Comparison of ENCODE assay signal across 28 cellular contexts in the genomic region with DNA sequence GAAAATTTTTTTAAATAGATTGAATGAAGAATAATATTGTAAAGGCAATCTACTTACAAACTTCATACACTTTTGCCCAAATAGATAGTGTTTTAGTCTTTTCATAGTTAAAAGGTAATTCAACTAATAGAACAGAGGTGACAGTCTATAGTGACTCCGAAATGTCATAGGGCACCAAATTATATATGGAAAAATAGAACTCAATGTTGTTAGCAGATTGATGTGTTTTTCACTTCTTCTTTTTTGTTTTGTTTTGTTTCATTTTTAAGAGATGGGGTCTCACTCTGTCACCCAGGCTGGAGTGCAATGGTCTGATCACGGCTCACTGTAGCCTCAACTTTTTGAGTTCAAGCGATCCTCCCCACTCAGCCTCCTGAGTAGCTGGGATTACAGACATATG. TPM values are rescaled to one million over a fixed set of nuclear protein-coding genes. Genes with fewer than 3 reads are reported as not detected.
A peak's percentile ranks its signal among the peaks of the same experiment; 100 is the strongest.
DNase-seq lines count a peak whose midpoint lies in the region; ATAC-seq, FAIRE-seq and TF ChIP-seq lines count a peak whose summit lies in the region.
"Had no signal": no experiment of that assay in that cellular context is flagged by ENCODE, and none has a peak within 500 bp of the region (broad histone marks: within the 10 kb centered on the region; RNA-seq: fewer than 3 reads in every experiment).

No MANE protein-coding gene starts in this region.

- CTCF ChIA-PET in HepG2 (lab: Yijun Ruan, JAX; ENCODE audit: low intra/inter-chr PET ratio, low total read pairs) = no interaction called here

- TF ChIP-seq POLR2A in HepG2 (IDR thresholded peaks at IDR 0.05; ENCODE audit: insufficient read depth in 1 of 2, low read depth in 2 of 2, low read length in 2 of 2) = no peak
- no peak for TF ChIP-seq POLR2A in right lobe of liver (IDR thresholded peaks at IDR 0.05)
- no peak for TF ChIP-seq POLR2A in esophagus muscularis mucosa (IDR thresholded peaks at IDR 0.05; ENCODE audit: low read depth)
- no peak for TF ChIP-seq POLR2A in prostate gland (IDR thresholded peaks at IDR 0.05)

- FAIRE-seq in HepG2 (lab: Jason Lieb, UNC) = no peak
- FAIRE-seq: A549, frontal cortex had no signal

- no peak overlapping the region for H3K9ac ChIP-seq in HepG2 (ENCODE audit: insufficient read depth, low read depth, low read length)

- BruUV-seq in HepG2 (replicated peaks; lab: Mats Ljungman, UMichigan) = no TSS peak

- H3K4me1 ChIP-seq in HepG2 (ENCODE audit: insufficient read depth, low read length) (peaks cover 6% of the 10 kb centered on the region; the same call in 1 of the 2 replicates), right lobe of liver (no peaks in the 10 kb centered on the region), esophagus muscularis mucosa (no peaks in the 10 kb centered on the region), prostate gland (replicated peaks) (no peaks in the 10 kb centered on the region)
- H3K4me1 ChIP-seq: uterus had no signal

- no peaks in the 10 kb centered on the region for H4K20me1 ChIP-seq in HepG2 (ENCODE audit: insufficient read depth, low read length)

- intact Hi-C loops in HepG2 (cut with micrococcal nuclease; ENCODE audit: unreplicated experiment) (no loop called here), right lobe of liver (cut with DNase I) (no loop called here), esophagus muscularis mucosa (cut with DNase I) (no loop called here), prostate gland (cut with DNase I) (no loop called here)

- POLR2A ChIA-PET in HepG2 (lab: Yijun Ruan, JAX) = no interaction called here

- H3K4me3 ChIP-seq in HepG2 (replicated peaks in 1 of 3; ENCODE audit: insufficient read depth in 1 of 3, low read depth in 2 of 3, low read length in 3 of 3) = no peak overlapping the region
- peak overlapping the region in 1 of 3 donors; percentile 21 for H3K4me3 ChIP-seq in right lobe of liver
- no peak overlapping the region for H3K4me3 ChIP-seq in esophagus muscularis mucosa
- no peak overlapping the region for H3K4me3 ChIP-seq in prostate gland
- H3K4me3 ChIP-seq: uterus had no signal

- H3K27ac ChIP-seq in HepG2 (ENCODE audit: extremely low read length, insufficient read depth, low read length) (no peak overlapping the region), right lobe of liver (no peak overlapping the region), esophagus muscularis mucosa (replicated peaks in 1 of 4) (no peak overlapping the region), prostate gland (no peak overlapping the region)
- H3K27ac ChIP-seq: dorsolateral prefrontal cortex, uterus had no signal

- no peak for TF ChIP-seq CTCF in HepG2 (CRISPR knock-in tag; IDR thresholded peaks at IDR 0.05)
- no peak for TF ChIP-seq CTCF in right lobe of liver (IDR thresholded peaks at IDR 0.05)
- no peak for TF ChIP-seq CTCF in esophagus muscularis mucosa (IDR thresholded peaks at IDR 0.05)
- TF ChIP-seq CTCF in prostate gland (IDR thresholded peaks at IDR 0.05) = no peak

- no peak overlapping the region for H2AFZ ChIP-seq in HepG2 (ENCODE audit: low read length)

- in situ Hi-C loops in HepG2 (cut with HindIII; ENCODE audit: extremely low pct_ligation_motif_present, low pct_unique_long_range_greater_than_20kb) = no loop called here

- no peak for TF ChIP-seq RAD21 in HepG2 (CRISPR knock-in tag; IDR thresholded peaks at IDR 0.05)

- H3K4me2 ChIP-seq in HepG2 (ENCODE audit: low read depth, low read length) = no peak overlapping the region

- no peak for TF ChIP-seq EP300 in HepG2 (IDR thresholded peaks at IDR 0.05; ENCODE audit: low read depth in 2 of 2, low read length in 2 of 2)
- TF ChIP-seq EP300 in HepG2 (CRISPR knock-in tag; IDR thresholded peaks at IDR 0.05; ENCODE audit: borderline replicate concordance) = no peak
- TF ChIP-seq EP300 in esophagus muscularis mucosa (IDR thresholded peaks at IDR 0.05) = no peak

- no peak for DNase-seq in HepG2 (ENCODE audit: low spot score)
- no peak for DNase-seq in right lobe of liver
- DNase-seq in esophagus muscularis mucosa (ENCODE audit: extremely low spot score) = peak; percentile 45
- no peak for DNase-seq in prostate gland (ENCODE audit: low spot score)
- DNase-seq: activated CD8-positive, alpha-beta T cell treated with anti-CD3 and anti-CD28 coated beads, Interleukin-2, amount 10 ng/mL, durations not matched to agents 7 days and 5 days; activated naive CD4-positive, alpha-beta T cell; activated T-cell treated with anti-CD3 and anti-CD28 coated beads, Interleukin-2, amount 50 U/mL, for 1 hour; amygdala; caudate nucleus; dorsolateral prefrontal cortex; EL; hypothalamus; islet precursor cell; Karpas-422; NCI-H2107; NCI-H510A treated with DMSO at 0.1 percent for 48 hours; occipital lobe; retina; RPMI8226; stimulated activated CD4-positive, alpha-beta T cell treated with anti-CD3 and anti-CD28 coated beads, Interleukin-12 subunit alpha, Interleukin-12 subunit beta, amount 100 ng/mL, for 4 hours; stimulated activated CD8-positive, alpha-beta memory T cell treated with anti-CD3 and anti-CD28 coated beads, Interleukin-4, amount 100 ng/mL, for 48 hours; T1000; uterus had no signal

- 92% methylated on average over 3 of the region's 3 CpGs for WGBS in HepG2 (ENCODE audit: low lambda C conversion rate)
- 76% methylated on average over 3 of the region's 3 CpGs for WGBS in right lobe of liver (ENCODE audit: insufficient coverage, low coverage, low lambda C conversion rate, missing lambda C conversion rate)
- 89% methylated on average over 3 of the region's 3 CpGs for WGBS in esophagus muscularis mucosa
- 91% methylated on average over 3 of the region's 3 CpGs for WGBS in prostate gland

- H3K9me3 ChIP-seq in HepG2 (ENCODE audit: low read length) (no peaks in the 10 kb centered on the region), right lobe of liver (no peaks in the 10 kb centered on the region), esophagus muscularis mucosa (no peaks in the 10 kb centered on the region), prostate gland (no peaks in the 10 kb centered on the region)
- H3K9me3 ChIP-seq: A549, uterus had no signal

- H3K27me3 ChIP-seq in HepG2 (ENCODE audit: control insufficient read depth in 1 of 2, insufficient read depth in 2 of 2, low read length in 2 of 2) = no peaks in the 10 kb centered on the region
- H3K27me3 ChIP-seq in right lobe of liver = no peaks in the 10 kb centered on the region
- H3K27me3 ChIP-seq in esophagus muscularis mucosa = no peaks in the 10 kb centered on the region
- no peaks in the 10 kb centered on the region for H3K27me3 ChIP-seq in prostate gland (replicated peaks; ENCODE audit: insufficient read depth)
- H3K27me3 ChIP-seq: uterus had no signal

- H3K79me2 ChIP-seq in HepG2 (ENCODE audit: insufficient read depth, low read length) = no peaks in the 10 kb centered on the region

- H3K36me3 ChIP-seq in HepG2 (replicated peaks in 1 of 2; ENCODE audit: control insufficient read depth in 1 of 2, insufficient read depth in 2 of 2, low read length in 2 of 2) (no peaks in the 10 kb centered on the region), right lobe of liver (no peaks in the 10 kb centered on the region), esophagus muscularis mucosa (no peaks in the 10 kb centered on the region), prostate gland (no peaks in the 10 kb centered on the region)
- H3K36me3 ChIP-seq: uterus had no signal

- ATAC-seq in HepG2 (no peak), right lobe of liver (no peak), GM21576 (IDR thresholded peaks at IDR 0.05; ENCODE audit: unreplicated experiment) (no peak), GM18868 (IDR thresholded peaks at IDR 0.05; ENCODE audit: unreplicated experiment) (no peak)
- ATAC-seq: A549; activated CD8-positive, alpha-beta T cell treated with anti-CD3 and anti-CD28 coated beads, Interleukin-2, amount 10 ng/mL, durations not matched to agents 7 days and 5 days; HCT116 had no signal

RNA-seq across cellular contexts. Expression of a gene that starts 0.7 kb away (rescaled TPM):
- total RNA-seq in HepG2 (2016; rRNA removed; fragmentation: Illumina TruSeq; extraction: Trizol) (11.0 and 13.9 TPM in 2 replicates), right lobe of liver (10 to 100 TPM in 3 of 6 experiments, 1 to 10 TPM in 3; 4.2 to 19.3 (median 8.6) TPM), esophagus muscularis mucosa (1 to 10 TPM; 1.3 to 3.5 (median 2.4) TPM), prostate gland (10 to 100 TPM; 14.5 to 25.7 TPM)
- 6.8 and 7.6 TPM in 2 replicates for total RNA-seq in HepG2 (2016; cell fraction: cytosol; rRNA removed; fragmentation: Illumina TruSeq; extraction: Trizol; ENCODE audit: low read depth)
- total RNA-seq in HepG2 (2016; cell fraction: insoluble cytoplasmic fraction; rRNA removed; fragmentation: Illumina TruSeq; extraction: Trizol) = 10.6 and 14.8 TPM in 2 replicates
- total RNA-seq in HepG2 (2016; cell fraction: membrane; rRNA removed; fragmentation: Illumina TruSeq; extraction: Trizol) = 6.5 and 8.4 TPM in 2 replicates
- 2.7 and 3.1 TPM in 2 replicates for total RNA-seq in HepG2 (2016; cell fraction: nucleus; rRNA removed; fragmentation: Illumina TruSeq; extraction: Trizol)
- polyA plus RNA-seq in HepG2 (2011; rRNA removed) = 3.9 and 4.9 TPM in 2 replicates
- polyA plus RNA-seq in HepG2 (2011; cell fraction: cytosol; rRNA removed) = 0.91 and 3.9 TPM in 2 replicates
- polyA plus RNA-seq in HepG2 (2011; cell fraction: nucleus; rRNA removed) = 0.61 and 1.5 TPM in 2 replicates
- polyA plus RNA-seq in HepG2 (2012) = 6.1 and 6.9 TPM in 2 replicates
- 6.8 and 7.2 TPM in 2 replicates for polyA plus RNA-seq in HepG2 (2016; cell fraction: cytosol; fragmentation: Illumina TruSeq; extraction: Trizol; ENCODE audit: low read depth)
- polyA plus RNA-seq in HepG2 (2016; cell fraction: insoluble cytoplasmic fraction; fragmentation: Illumina TruSeq; extraction: Trizol; ENCODE audit: low read depth) = 13.5 and 13.6 TPM in 2 replicates
- 7.0 and 8.5 TPM in 2 replicates for polyA plus RNA-seq in HepG2 (2016; cell fraction: membrane; fragmentation: Illumina TruSeq; extraction: Trizol; ENCODE audit: low read depth)
- 6.3 and 6.6 TPM in 2 replicates for polyA plus RNA-seq in HepG2 (2016; cell fraction: nucleus; fragmentation: Illumina TruSeq; extraction: Trizol; ENCODE audit: insufficient read depth, low read depth)
- not detected in 2 replicates for polyA minus RNA-seq in HepG2 (2011; rRNA and poly(A)+ RNA removed; ENCODE audit: low replicate concordance)
- polyA minus RNA-seq in HepG2 (2011; cell fraction: cytosol; rRNA and poly(A)+ RNA removed) = 1.8 TPM in 1 of 2 replicates, not detected in the other
- polyA minus RNA-seq in HepG2 (2011; cell fraction: nucleus; rRNA and poly(A)+ RNA removed) = 0.90 and 1.5 TPM in 2 replicates
- total RNA-seq: activated CD8-positive, alpha-beta T cell treated with anti-CD3 and anti-CD28 coated beads, Interleukin-2, amount 10 ng/mL, durations not matched to agents 7 days and 5 days; frontal cortex; occipital lobe had no signal

RNA-seq across cellular contexts. Expression of a gene that starts 57.3 kb away (rescaled TPM):
- total RNA-seq in HepG2 (2016; rRNA removed; fragmentation: Illumina TruSeq; extraction: Trizol) = 152 and 233 TPM in 2 replicates
- total RNA-seq in HepG2 (2016; cell fraction: cytosol; rRNA removed; fragmentation: Illumina TruSeq; extraction: Trizol; ENCODE audit: low read depth) = 96.3 and 103 TPM in 2 replicates
- 150 and 251 TPM in 2 replicates for total RNA-seq in HepG2 (2016; cell fraction: insoluble cytoplasmic fraction; rRNA removed; fragmentation: Illumina TruSeq; extraction: Trizol)
- 93.8 and 116 TPM in 2 replicates for total RNA-seq in HepG2 (2016; cell fraction: membrane; rRNA removed; fragmentation: Illumina TruSeq; extraction: Trizol)
- total RNA-seq in HepG2 (2016; cell fraction: nucleus; rRNA removed; fragmentation: Illumina TruSeq; extraction: Trizol) = 55.1 and 57.7 TPM in 2 replicates
- polyA plus RNA-seq in HepG2 (2011; rRNA removed) = 16.2 and 20.0 TPM in 2 replicates
- polyA plus RNA-seq in HepG2 (2011; cell fraction: cytosol; rRNA removed) = 10.9 and 12.5 TPM in 2 replicates
- polyA plus RNA-seq in HepG2 (2011; cell fraction: nucleus; rRNA removed) = 7.9 and 12.8 TPM in 2 replicates
- polyA plus RNA-seq in HepG2 (2012) = 65.6 and 98.8 TPM in 2 replicates
- polyA plus RNA-seq in HepG2 (2016; cell fraction: cytosol; fragmentation: Illumina TruSeq; extraction: Trizol; ENCODE audit: low read depth) = 99.1 and 102 TPM in 2 replicates
- 274 and 298 TPM in 2 replicates for polyA plus RNA-seq in HepG2 (2016; cell fraction: insoluble cytoplasmic fraction; fragmentation: Illumina TruSeq; extraction: Trizol; ENCODE audit: low read depth)
- polyA plus RNA-seq in HepG2 (2016; cell fraction: membrane; fragmentation: Illumina TruSeq; extraction: Trizol; ENCODE audit: low read depth) = 96.2 and 118 TPM in 2 replicates
- 116 and 117 TPM in 2 replicates for polyA plus RNA-seq in HepG2 (2016; cell fraction: nucleus; fragmentation: Illumina TruSeq; extraction: Trizol; ENCODE audit: insufficient read depth, low read depth)
- polyA minus RNA-seq in HepG2 (2011; rRNA and poly(A)+ RNA removed; ENCODE audit: low replicate concordance) = 3.6 and 4.8 TPM in 2 replicates
- 18.9 and 22.0 TPM in 2 replicates for polyA minus RNA-seq in HepG2 (2011; cell fraction: cytosol; rRNA and poly(A)+ RNA removed)
- 23.4 and 27.4 TPM in 2 replicates for polyA minus RNA-seq in HepG2 (2011; cell fraction: nucleus; rRNA and poly(A)+ RNA removed)
- 10 to 100 TPM; 21.3 to 36.0 (median 27.1) TPM for total RNA-seq in right lobe of liver
- 10 to 100 TPM in 3 of 4 donors, 1 to 10 TPM in 1; 6.4 to 21.6 (median 12.7) TPM for total RNA-seq in esophagus muscularis mucosa
- total RNA-seq in prostate gland = 10 to 100 TPM; 13.8 to 16.8 TPM

RNA-seq across cellular contexts. Expression of a gene that starts 58.2 kb away (rescaled TPM):
- total RNA-seq in HepG2 (2016; rRNA removed; fragmentation: Illumina TruSeq; extraction: Trizol) = 115 and 131 TPM in 2 replicates
- 18.3 and 23.7 TPM in 2 replicates for total RNA-seq in HepG2 (2016; cell fraction: cytosol; rRNA removed; fragmentation: Illumina TruSeq; extraction: Trizol; ENCODE audit: low read depth)
- total RNA-seq in HepG2 (2016; cell fraction: insoluble cytoplasmic fraction; rRNA removed; fragmentation: Illumina TruSeq; extraction: Trizol) = 118 and 149 TPM in 2 replicates
- total RNA-seq in HepG2 (2016; cell fraction: membrane; rRNA removed; fragmentation: Illumina TruSeq; extraction: Trizol) = 29.2 and 29.7 TPM in 2 replicates
- total RNA-seq in HepG2 (2016; cell fraction: nucleus; rRNA removed; fragmentation: Illumina TruSeq; extraction: Trizol) = 44.8 and 51.6 TPM in 2 replicates
- 141 and 155 TPM in 2 replicates for polyA plus RNA-seq in HepG2 (2011; rRNA removed)
- 81.9 and 104 TPM in 2 replicates for polyA plus RNA-seq in HepG2 (2011; cell fraction: cytosol; rRNA removed)
- 33.6 and 34.6 TPM in 2 replicates for polyA plus RNA-seq in HepG2 (2011; cell fraction: nucleus; rRNA removed)
- polyA plus RNA-seq in HepG2 (2012) = 197 and 266 TPM in 2 replicates
- polyA plus RNA-seq in HepG2 (2016; cell fraction: cytosol; fragmentation: Illumina TruSeq; extraction: Trizol; ENCODE audit: low read depth) = 34.9 and 38.9 TPM in 2 replicates
- 167 and 187 TPM in 2 replicates for polyA plus RNA-seq in HepG2 (2016; cell fraction: insoluble cytoplasmic fraction; fragmentation: Illumina TruSeq; extraction: Trizol; ENCODE audit: low read depth)
- polyA plus RNA-seq in HepG2 (2016; cell fraction: membrane; fragmentation: Illumina TruSeq; extraction: Trizol; ENCODE audit: low read depth) = 30.9 and 35.6 TPM in 2 replicates
- 93.4 and 95.0 TPM in 2 replicates for polyA plus RNA-seq in HepG2 (2016; cell fraction: nucleus; fragmentation: Illumina TruSeq; extraction: Trizol; ENCODE audit: insufficient read depth, low read depth)
- polyA minus RNA-seq in HepG2 (2011; rRNA and poly(A)+ RNA removed; ENCODE audit: low replicate concordance) = 11.7 and 21.1 TPM in 2 replicates
- polyA minus RNA-seq in HepG2 (2011; cell fraction: cytosol; rRNA and poly(A)+ RNA removed) = 29.6 and 36.6 TPM in 2 replicates
- polyA minus RNA-seq in HepG2 (2011; cell fraction: nucleus; rRNA and poly(A)+ RNA removed) = 70.0 and 72.2 TPM in 2 replicates
- total RNA-seq in right lobe of liver = 10 to 100 TPM; 26.9 to 57.0 (median 51.5) TPM
- total RNA-seq in esophagus muscularis mucosa = 10 to 100 TPM; 28.2 to 42.7 (median 32.6) TPM
- 10 to 100 TPM; 12.9 to 87.9 TPM for total RNA-seq in prostate gland
